In the genomic region with DNA sequence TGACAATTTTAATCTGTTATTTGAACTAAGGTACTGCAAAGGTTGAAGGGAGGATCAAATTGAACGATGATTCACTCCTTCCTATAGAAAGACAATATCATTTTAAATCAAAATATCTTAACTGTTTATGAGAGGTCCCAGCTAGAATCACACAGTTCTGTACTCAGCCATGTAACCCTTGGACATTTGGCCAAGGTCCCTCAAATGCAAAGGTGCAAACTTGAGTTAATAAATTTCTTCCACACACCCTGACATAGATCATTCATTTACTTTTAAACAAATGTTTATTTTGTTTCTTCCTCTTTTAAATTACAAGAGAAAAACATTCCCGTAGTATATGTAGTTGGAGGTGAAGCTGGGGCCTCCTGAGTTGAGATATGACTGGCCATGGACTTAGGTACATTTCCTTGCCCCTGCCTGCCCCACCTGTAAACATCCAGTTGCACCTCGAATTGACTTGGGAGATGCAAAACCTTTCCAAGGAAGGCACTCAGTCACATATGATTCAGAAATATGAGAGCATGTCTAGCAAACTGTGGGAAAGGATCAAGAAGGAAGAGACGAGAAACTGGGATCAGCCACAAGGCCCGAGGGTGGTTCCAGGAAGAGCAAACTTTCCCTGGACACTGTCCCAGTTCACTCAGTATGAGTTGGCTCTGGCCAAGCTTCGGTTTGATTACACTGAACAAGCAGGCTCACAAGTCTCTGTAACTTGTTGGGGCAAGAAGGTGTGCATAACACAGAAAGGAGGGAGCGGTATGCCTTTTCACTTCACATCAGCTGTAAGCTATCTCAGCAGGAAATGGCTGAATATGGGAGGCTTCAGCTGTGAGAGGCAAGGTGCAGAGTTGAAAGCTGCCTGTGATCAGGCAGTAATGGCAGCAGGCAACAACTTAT, we compare ENCODE assay signal across 2 cellular contexts.
TF ChIP-seq lines count a peak whose summit lies in the region.

No MANE protein-coding gene starts in this region.

TF ChIP-seq in HCT116, 20 proteins besides CTCF, POLR2A, EP300 and RAD21:
- TF ChIP-seq JUND (IDR thresholded peaks at IDR 0.05) = no peak
- TF ChIP-seq SP1 (IDR thresholded peaks at IDR 0.05; ENCODE audit: low read depth) = 0 out of 2 replicates have a peak, but pooled peaks have one; percentile 19

TF ChIP-seq in K562, 482 proteins besides CTCF, POLR2A, EP300 and RAD21:
- TF ChIP-seq MYC (IDR thresholded peaks at IDR 0.05; ENCODE audit: low read depth, low read length) (no peak), MYC (CRISPR knock-in tag; IDR thresholded peaks at IDR 0.05; ENCODE audit: borderline replicate concordance, low read depth) (no peak), HDAC3 (IDR thresholded peaks at IDR 0.05; ENCODE audit: borderline replicate concordance, partially characterized antibody) (no peak), ZNF584 (CRISPR knock-in tag; IDR thresholded peaks at IDR 0.05; ENCODE audit: low read depth) (no peak), MEF2A (IDR thresholded peaks at IDR 0.05; ENCODE audit: control insufficient read depth, low read depth, low read length) (no peak), MYBL2 (IDR thresholded peaks at IDR 0.05; ENCODE audit: low read depth) (no peak), MYBL2 (CRISPR knock-in tag; IDR thresholded peaks at IDR 0.05; ENCODE audit: borderline replicate concordance) (no peak)
- TF ChIP-seq, protein P1, sequence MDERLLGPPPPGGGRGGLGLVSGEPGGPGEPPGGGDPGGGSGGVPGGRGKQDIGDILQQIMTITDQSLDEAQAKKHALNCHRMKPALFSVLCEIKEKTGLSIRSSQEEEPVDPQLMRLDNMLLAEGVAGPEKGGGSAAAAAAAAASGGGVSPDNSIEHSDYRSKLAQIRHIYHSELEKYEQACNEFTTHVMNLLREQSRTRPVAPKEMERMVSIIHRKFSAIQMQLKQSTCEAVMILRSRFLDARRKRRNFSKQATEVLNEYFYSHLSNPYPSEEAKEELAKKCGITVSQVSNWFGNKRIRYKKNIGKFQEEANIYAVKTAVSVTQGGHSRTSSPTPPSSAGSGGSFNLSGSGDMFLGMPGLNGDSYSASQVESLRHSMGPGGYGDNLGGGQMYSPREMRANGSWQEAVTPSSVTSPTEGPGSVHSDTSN (CRISPR knock-in tag; IDR thresholded peaks at IDR 0.05; ENCODE audit: low read depth) = no peak
- TF ChIP-seq, protein P1 (tag; conservative IDR thresholded peaks at IDR 0.05; ENCODE audit: low read depth) = no peak
- TF ChIP-seq, protein P2, sequence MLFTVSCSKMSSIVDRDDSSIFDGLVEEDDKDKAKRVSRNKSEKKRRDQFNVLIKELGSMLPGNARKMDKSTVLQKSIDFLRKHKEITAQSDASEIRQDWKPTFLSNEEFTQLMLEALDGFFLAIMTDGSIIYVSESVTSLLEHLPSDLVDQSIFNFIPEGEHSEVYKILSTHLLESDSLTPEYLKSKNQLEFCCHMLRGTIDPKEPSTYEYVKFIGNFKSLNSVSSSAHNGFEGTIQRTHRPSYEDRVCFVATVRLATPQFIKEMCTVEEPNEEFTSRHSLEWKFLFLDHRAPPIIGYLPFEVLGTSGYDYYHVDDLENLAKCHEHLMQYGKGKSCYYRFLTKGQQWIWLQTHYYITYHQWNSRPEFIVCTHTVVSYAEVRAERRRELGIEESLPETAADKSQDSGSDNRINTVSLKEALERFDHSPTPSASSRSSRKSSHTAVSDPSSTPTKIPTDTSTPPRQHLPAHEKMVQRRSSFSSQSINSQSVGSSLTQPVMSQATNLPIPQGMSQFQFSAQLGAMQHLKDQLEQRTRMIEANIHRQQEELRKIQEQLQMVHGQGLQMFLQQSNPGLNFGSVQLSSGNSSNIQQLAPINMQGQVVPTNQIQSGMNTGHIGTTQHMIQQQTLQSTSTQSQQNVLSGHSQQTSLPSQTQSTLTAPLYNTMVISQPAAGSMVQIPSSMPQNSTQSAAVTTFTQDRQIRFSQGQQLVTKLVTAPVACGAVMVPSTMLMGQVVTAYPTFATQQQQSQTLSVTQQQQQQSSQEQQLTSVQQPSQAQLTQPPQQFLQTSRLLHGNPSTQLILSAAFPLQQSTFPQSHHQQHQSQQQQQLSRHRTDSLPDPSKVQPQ (CRISPR knock-in tag; IDR thresholded peaks at IDR 0.05; ENCODE audit: borderline replicate concordance) = no peak
- TF ChIP-seq, protein P3, sequence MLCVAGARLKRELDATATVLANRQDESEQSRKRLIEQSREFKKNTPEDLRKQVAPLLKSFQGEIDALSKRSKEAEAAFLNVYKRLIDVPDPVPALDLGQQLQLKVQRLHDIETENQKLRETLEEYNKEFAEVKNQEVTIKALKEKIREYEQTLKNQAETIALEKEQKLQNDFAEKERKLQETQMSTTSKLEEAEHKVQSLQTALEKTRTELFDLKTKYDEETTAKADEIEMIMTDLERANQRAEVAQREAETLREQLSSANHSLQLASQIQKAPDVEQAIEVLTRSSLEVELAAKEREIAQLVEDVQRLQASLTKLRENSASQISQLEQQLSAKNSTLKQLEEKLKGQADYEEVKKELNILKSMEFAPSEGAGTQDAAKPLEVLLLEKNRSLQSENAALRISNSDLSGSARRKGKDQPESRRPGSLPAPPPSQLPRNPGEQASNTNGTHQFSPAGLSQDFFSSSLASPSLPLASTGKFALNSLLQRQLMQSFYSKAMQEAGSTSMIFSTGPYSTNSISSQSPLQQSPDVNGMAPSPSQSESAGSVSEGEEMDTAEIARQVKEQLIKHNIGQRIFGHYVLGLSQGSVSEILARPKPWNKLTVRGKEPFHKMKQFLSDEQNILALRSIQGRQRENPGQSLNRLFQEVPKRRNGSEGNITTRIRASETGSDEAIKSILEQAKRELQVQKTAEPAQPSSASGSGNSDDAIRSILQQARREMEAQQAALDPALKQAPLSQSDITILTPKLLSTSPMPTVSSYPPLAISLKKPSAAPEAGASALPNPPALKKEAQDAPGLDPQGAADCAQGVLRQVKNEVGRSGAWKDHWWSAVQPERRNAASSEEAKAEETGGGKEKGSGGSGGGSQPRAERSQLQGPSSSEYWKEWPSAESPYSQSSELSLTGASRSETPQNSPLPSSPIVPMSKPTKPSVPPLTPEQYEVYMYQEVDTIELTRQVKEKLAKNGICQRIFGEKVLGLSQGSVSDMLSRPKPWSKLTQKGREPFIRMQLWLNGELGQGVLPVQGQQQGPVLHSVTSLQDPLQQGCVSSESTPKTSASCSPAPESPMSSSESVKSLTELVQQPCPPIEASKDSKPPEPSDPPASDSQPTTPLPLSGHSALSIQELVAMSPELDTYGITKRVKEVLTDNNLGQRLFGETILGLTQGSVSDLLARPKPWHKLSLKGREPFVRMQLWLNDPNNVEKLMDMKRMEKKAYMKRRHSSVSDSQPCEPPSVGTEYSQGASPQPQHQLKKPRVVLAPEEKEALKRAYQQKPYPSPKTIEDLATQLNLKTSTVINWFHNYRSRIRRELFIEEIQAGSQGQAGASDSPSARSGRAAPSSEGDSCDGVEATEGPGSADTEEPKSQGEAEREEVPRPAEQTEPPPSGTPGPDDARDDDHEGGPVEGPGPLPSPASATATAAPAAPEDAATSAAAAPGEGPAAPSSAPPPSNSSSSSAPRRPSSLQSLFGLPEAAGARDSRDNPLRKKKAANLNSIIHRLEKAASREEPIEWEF (CRISPR knock-in tag; IDR thresholded peaks at IDR 0.05) = no peak
- TF ChIP-seq, protein P4, sequence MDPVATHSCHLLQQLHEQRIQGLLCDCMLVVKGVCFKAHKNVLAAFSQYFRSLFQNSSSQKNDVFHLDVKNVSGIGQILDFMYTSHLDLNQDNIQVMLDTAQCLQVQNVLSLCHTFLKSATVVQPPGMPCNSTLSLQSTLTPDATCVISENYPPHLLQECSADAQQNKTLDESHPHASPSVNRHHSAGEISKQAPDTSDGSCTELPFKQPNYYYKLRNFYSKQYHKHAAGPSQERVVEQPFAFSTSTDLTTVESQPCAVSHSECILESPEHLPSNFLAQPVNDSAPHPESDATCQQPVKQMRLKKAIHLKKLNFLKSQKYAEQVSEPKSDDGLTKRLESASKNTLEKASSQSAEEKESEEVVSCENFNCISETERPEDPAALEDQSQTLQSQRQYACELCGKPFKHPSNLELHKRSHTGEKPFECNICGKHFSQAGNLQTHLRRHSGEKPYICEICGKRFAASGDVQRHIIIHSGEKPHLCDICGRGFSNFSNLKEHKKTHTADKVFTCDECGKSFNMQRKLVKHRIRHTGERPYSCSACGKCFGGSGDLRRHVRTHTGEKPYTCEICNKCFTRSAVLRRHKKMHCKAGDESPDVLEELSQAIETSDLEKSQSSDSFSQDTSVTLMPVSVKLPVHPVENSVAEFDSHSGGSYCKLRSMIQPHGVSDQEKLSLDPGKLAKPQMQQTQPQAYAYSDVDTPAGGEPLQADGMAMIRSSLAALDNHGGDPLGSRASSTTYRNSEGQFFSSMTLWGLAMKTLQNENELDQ (CRISPR knock-in tag; IDR thresholded peaks at IDR 0.05; ENCODE audit: borderline replicate concordance) = no peak
- TF ChIP-seq, protein P5, sequence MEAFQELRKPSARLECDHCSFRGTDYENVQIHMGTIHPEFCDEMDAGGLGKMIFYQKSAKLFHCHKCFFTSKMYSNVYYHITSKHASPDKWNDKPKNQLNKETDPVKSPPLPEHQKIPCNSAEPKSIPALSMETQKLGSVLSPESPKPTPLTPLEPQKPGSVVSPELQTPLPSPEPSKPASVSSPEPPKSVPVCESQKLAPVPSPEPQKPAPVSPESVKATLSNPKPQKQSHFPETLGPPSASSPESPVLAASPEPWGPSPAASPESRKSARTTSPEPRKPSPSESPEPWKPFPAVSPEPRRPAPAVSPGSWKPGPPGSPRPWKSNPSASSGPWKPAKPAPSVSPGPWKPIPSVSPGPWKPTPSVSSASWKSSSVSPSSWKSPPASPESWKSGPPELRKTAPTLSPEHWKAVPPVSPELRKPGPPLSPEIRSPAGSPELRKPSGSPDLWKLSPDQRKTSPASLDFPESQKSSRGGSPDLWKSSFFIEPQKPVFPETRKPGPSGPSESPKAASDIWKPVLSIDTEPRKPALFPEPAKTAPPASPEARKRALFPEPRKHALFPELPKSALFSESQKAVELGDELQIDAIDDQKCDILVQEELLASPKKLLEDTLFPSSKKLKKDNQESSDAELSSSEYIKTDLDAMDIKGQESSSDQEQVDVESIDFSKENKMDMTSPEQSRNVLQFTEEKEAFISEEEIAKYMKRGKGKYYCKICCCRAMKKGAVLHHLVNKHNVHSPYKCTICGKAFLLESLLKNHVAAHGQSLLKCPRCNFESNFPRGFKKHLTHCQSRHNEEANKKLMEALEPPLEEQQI (IDR thresholded peaks at IDR 0.05) = no peak
